ENCODE assay signal across 8 cellular contexts in the genomic region with DNA sequence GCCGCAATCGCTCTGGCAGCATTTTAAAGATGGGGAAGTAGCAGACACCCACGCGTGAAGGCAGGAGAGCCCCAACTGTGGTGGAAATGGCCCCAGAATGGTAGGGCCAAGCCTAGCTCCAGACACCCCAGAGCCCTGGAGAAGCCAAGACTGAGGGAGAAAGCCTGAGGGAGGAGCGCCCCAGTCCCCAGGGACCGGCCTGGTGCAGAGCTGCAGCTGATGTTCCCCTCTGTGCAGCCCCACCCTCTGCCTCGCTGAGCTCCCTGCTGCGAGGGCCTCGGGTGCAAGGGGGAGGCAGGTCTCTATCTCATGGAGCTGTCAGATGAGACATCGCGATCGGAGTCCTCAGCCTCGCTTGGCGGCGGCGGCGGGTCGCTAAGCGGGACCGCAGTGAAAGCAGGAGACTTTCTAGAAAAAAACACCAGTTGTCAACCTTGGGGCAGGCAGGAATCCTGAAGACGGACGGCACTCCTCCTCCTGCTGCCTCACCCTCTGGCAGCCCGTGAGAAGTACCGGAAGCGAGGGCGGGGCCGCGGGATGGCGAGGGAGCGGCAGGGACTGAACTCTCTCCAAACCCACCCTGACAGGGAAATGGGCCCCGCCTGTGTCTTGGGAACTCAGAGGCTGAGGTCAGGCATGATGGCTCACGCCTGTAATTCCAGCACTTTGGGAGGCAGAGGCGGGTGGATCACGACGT. TPM values are rescaled to one million over a fixed set of nuclear protein-coding genes. Genes with fewer than 3 reads are reported as not detected.
DNase-seq lines count a peak whose midpoint lies in the region; ATAC-seq and TF ChIP-seq lines count a peak whose summit lies in the region.

No MANE protein-coding gene starts in this region.

- dilution Hi-C loops in mammary epithelial cell (cut with HindIII; ENCODE audit: low sequenced_read_pairs): no loop called here

- CTCF ChIA-PET in mammary epithelial cell (lab: Charles Lee; ENCODE audit: low non-redundant PET): interaction anchor here (0.5 to 0.6 kb wide), 2 partner anchors 59 to 503 kb away, joined by 3 to 5 read pairs; no protein-coding TSS in a partner anchor

- H3K4me3 ChIP-seq in HUES64 (ENCODE audit: low read length) (peak overlapping the region; percentile 13; the same call in 1 of the 2 replicates), mammary epithelial cell (replicated peaks in 1 of 3; ENCODE audit: insufficient read depth in 1 of 3, low read depth in 2 of 3, low read length in 3 of 3) (peak overlapping the region in 2 of 3 experiments; percentile 23 to 31), SJCRH30 (no peak overlapping the region)

- no peaks in the 10 kb centered on the region for H3K9me3 Mint-ChIP-seq in stimulated activated memory B cell treated with anti-CD40 and anti-IgM and Interleukin-4, amounts not matched to agents 10 μg/mL and 1 μg/mL and 100 μg/mL, for 72 hours

- in situ Hi-C loops in mammary epithelial cell (cut with MboI; ENCODE audit: low sequenced_read_pairs in 2 of 2): loop anchor here (10.0 kb wide), 1 partner anchor 116 kb away; no protein-coding TSS in a partner anchor

- H3K79me2 ChIP-seq in mammary epithelial cell (ENCODE audit: insufficient read depth, low read length): peaks cover 30% of the 10 kb centered on the region

- DNase-seq in D341Med (ENCODE audit: low spot score) (peak; percentile 81), mammary epithelial cell (peak; percentile 97), kidney tubule cell (ENCODE audit: low spot score) (peak; percentile 81), SJCRH30 (no peak), NCI-H446 (lab: John Stamatoyannopoulos, UW) (no peak)

- no peaks in the 10 kb centered on the region for H3K27me3 Mint-ChIP-seq in stimulated activated memory B cell treated with anti-CD40 and anti-IgM and Interleukin-4, amounts not matched to agents 10 μg/mL and 1 μg/mL and 100 μg/mL, for 72 hours

- H3K9ac ChIP-seq in HUES64 (ENCODE audit: low read depth, low read length) (no peak overlapping the region), mammary epithelial cell (ENCODE audit: insufficient read depth, low read length) (no peak overlapping the region)

- H3K4me1 ChIP-seq in HUES64 (ENCODE audit: insufficient read depth, low read length): peaks cover 11% of the 10 kb centered on the region
- peaks cover 43% of the 10 kb centered on the region for H3K4me1 ChIP-seq in mammary epithelial cell (ENCODE audit: insufficient read depth, low read length)
- H3K4me1 ChIP-seq in SJCRH30: peaks cover 7% of the 10 kb centered on the region; the same call in 1 of the 2 replicates

- H3K27me3 ChIP-seq in HUES64 (ENCODE audit: insufficient read depth, low read length) (no peaks in the 10 kb centered on the region), mammary epithelial cell (ENCODE audit: insufficient read depth, low read length) (no peaks in the 10 kb centered on the region), SJCRH30 (no peaks in the 10 kb centered on the region)

- H3K9me3 ChIP-seq in HUES64 (ENCODE audit: insufficient read depth, low read depth, low read length) (no peaks in the 10 kb centered on the region), mammary epithelial cell (replicated peaks; ENCODE audit: insufficient read depth, low read length) (no peaks in the 10 kb centered on the region), SJCRH30 (replicated peaks) (no peaks in the 10 kb centered on the region)

- peaks cover 54% of the 10 kb centered on the region for H3K36me3 Mint-ChIP-seq in stimulated activated memory B cell treated with anti-CD40 and anti-IgM and Interleukin-4, amounts not matched to agents 10 μg/mL and 1 μg/mL and 100 μg/mL, for 72 hours

- peak overlapping the region; percentile 98 for H3K27ac Mint-ChIP-seq in stimulated activated memory B cell treated with anti-CD40 and anti-IgM and Interleukin-4, amounts not matched to agents 10 μg/mL and 1 μg/mL and 100 μg/mL, for 72 hours

- peaks cover 56% of the 10 kb centered on the region for H3K4me1 Mint-ChIP-seq in stimulated activated memory B cell treated with anti-CD40 and anti-IgM and Interleukin-4, amounts not matched to agents 10 μg/mL and 1 μg/mL and 100 μg/mL, for 72 hours

- peak; percentile 6 for ATAC-seq in SK-N-SH treated with all-trans-retinoic acid at 6 μM for 48 hours
- peak; percentile 50 for ATAC-seq in stimulated activated memory B cell treated with anti-CD40 and anti-IgM and Interleukin-4, amounts not matched to agents 10 μg/mL and 1 μg/mL and 100 μg/mL, for 72 hours

- peak overlapping the region; percentile 82 for H3K4me2 ChIP-seq in mammary epithelial cell (ENCODE audit: insufficient read depth, low read depth, low read length)

- H3K4me3 Mint-ChIP-seq in stimulated activated memory B cell treated with anti-CD40 and anti-IgM and Interleukin-4, amounts not matched to agents 10 μg/mL and 1 μg/mL and 100 μg/mL, for 72 hours: peak overlapping the region; percentile 66

- intact Hi-C loops in mammary epithelial cell (cut with micrococcal nuclease): loop anchor here (1.0 kb wide), 1 partner anchor 12 kb away; no protein-coding TSS in a partner anchor

- BruUV-seq in mammary epithelial cell (replicated peaks; lab: Mats Ljungman, UMichigan): no TSS peak

- peaks cover 14% of the 10 kb centered on the region for H4K20me1 ChIP-seq in mammary epithelial cell (ENCODE audit: insufficient read depth, low read length)

- TF ChIP-seq CTCF in mammary epithelial cell (conservative IDR thresholded peaks at IDR 0.05 in 1 of 2, IDR thresholded peaks at IDR 0.05 in 1 of 2; ENCODE audit: extremely low read depth in 1 of 2, insufficient read depth in 1 of 2, low read depth in 1 of 2, low read length in 2 of 2): peak in 1 of 2 donors; percentile 5

- no peak overlapping the region for H2AFZ ChIP-seq in mammary epithelial cell (ENCODE audit: low read depth, low read length)

- 18% methylated on average over 35 of the region's 35 CpGs for WGBS in HUES64
- 9% methylated on average over 20 of the region's 35 CpGs for WGBS in mammary epithelial cell (ENCODE audit: low coverage, missing lambda C conversion rate)

- H3K27ac ChIP-seq in HUES64 (ENCODE audit: low read depth, low read length) (peak overlapping the region; percentile 50; the same call in 1 of the 2 replicates), mammary epithelial cell (ENCODE audit: insufficient read depth, low read depth, low read length) (peak overlapping the region; percentile 64), SJCRH30 (no peak overlapping the region)

- H3K36me3 ChIP-seq in HUES64 (ENCODE audit: insufficient read depth, low read length) (peaks cover 48% of the 10 kb centered on the region), mammary epithelial cell (ENCODE audit: insufficient read depth, low read length) (peaks cover 15% of the 10 kb centered on the region), SJCRH30 (peaks cover 51% of the 10 kb centered on the region)

TF ChIP-seq in SK-N-SH treated with all-trans-retinoic acid at 6 μM for 48 hours, 23 proteins besides CTCF, POLR2A, EP300 and RAD21 (continues in another document):
- TF ChIP-seq PPARA (CRISPR knock-in tag; IDR thresholded peaks at IDR 0.05; ENCODE audit: borderline replicate concordance) (no peak), ZNF8 (CRISPR knock-in tag; IDR thresholded peaks at IDR 0.05) (no peak), ZFP30 (CRISPR knock-in tag; IDR thresholded peaks at IDR 0.05) (no peak), ZC3H10 (CRISPR knock-in tag; IDR thresholded peaks at IDR 0.05) (no peak), OSR1 (CRISPR knock-in tag; IDR thresholded peaks at IDR 0.05) (no peak), ZFP3 (CRISPR knock-in tag; IDR thresholded peaks at IDR 0.05) (no peak), ESRRG (CRISPR knock-in tag; IDR thresholded peaks at IDR 0.05) (no peak), SNAI2 (CRISPR knock-in tag; IDR thresholded peaks at IDR 0.05) (no peak), ARNTL (CRISPR knock-in tag; IDR thresholded peaks at IDR 0.05; ENCODE audit: borderline replicate concordance, low read depth) (no peak)
- TF ChIP-seq, protein P1, sequence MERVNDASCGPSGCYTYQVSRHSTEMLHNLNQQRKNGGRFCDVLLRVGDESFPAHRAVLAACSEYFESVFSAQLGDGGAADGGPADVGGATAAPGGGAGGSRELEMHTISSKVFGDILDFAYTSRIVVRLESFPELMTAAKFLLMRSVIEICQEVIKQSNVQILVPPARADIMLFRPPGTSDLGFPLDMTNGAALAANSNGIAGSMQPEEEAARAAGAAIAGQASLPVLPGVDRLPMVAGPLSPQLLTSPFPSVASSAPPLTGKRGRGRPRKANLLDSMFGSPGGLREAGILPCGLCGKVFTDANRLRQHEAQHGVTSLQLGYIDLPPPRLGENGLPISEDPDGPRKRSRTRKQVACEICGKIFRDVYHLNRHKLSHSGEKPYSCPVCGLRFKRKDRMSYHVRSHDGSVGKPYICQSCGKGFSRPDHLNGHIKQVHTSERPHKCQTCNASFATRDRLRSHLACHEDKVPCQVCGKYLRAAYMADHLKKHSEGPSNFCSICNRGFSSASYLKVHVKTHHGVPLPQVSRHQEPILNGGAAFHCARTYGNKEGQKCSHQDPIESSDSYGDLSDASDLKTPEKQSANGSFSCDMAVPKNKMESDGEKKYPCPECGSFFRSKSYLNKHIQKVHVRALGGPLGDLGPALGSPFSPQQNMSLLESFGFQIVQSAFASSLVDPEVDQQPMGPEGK (CRISPR knock-in tag; IDR thresholded peaks at IDR 0.05; ENCODE audit: borderline replicate concordance): no peak

RNA-seq across cellular contexts. Expression of a gene that starts 6.0 kb away (rescaled TPM):
- polyA plus RNA-seq in HUES64 (2013, experiment 1 of 2): 5,269 TPM
- polyA plus RNA-seq in HUES64 (2013, experiment 2 of 2): 5,160 TPM
- total RNA-seq in mammary epithelial cell: over 10,000 TPM in 1 of 2 donors, 1,000 to 10,000 TPM in 1; 6,493 to 13,434 TPM
- 20,785 TPM for polyA plus RNA-seq in mammary epithelial cell
- 16,557 TPM for polyA minus RNA-seq in mammary epithelial cell
- 4,776 and 4,843 TPM in 2 replicates for total RNA-seq in SJCRH30 (2014; rRNA removed; shearing (Covaris generic))

RNA-seq across cellular contexts. Expression of a gene that starts 15.5 kb away (rescaled TPM):
- polyA plus RNA-seq in HUES64 (2013, experiment 1 of 2): 9.0 TPM
- polyA plus RNA-seq in HUES64 (2013, experiment 2 of 2): 8.5 TPM
- total RNA-seq in mammary epithelial cell: 1 to 10 TPM; 1.9 to 2.2 TPM
- 3.0 TPM for polyA plus RNA-seq in mammary epithelial cell
- 0.26 TPM for polyA minus RNA-seq in mammary epithelial cell
- total RNA-seq in SJCRH30 (2014; rRNA removed; shearing (Covaris generic)): 10.3 and 13.8 TPM in 2 replicates

RNA-seq across cellular contexts. Expression of a gene that starts 27.8 kb away (rescaled TPM):
- 61.9 TPM for polyA plus RNA-seq in HUES64 (2013, experiment 1 of 2)
- 59.0 TPM for polyA plus RNA-seq in HUES64 (2013, experiment 2 of 2)
- total RNA-seq in mammary epithelial cell: 10 to 100 TPM; 29.5 to 84.2 TPM
- polyA plus RNA-seq in mammary epithelial cell: 62.7 TPM
- polyA minus RNA-seq in mammary epithelial cell: 80.8 TPM
- total RNA-seq in SJCRH30 (2014; rRNA removed; shearing (Covaris generic)): 63.8 and 67.7 TPM in 2 replicates

RNA-seq across cellular contexts. Expression of a gene that starts 46.4 kb away (rescaled TPM):
- polyA plus RNA-seq in HUES64 (2013, experiment 1 of 2): 66.6 TPM
- 80.5 TPM for polyA plus RNA-seq in HUES64 (2013, experiment 2 of 2)
- 10 to 100 TPM; 17.8 to 53.7 TPM for total RNA-seq in mammary epithelial cell
- 60.4 TPM for polyA plus RNA-seq in mammary epithelial cell
- polyA minus RNA-seq in mammary epithelial cell: 156 TPM
- total RNA-seq in SJCRH30 (2014; rRNA removed; shearing (Covaris generic)): 215 and 218 TPM in 2 replicates

RNA-seq across cellular contexts. Expression of a gene that starts 47.3 kb away (rescaled TPM):
- polyA plus RNA-seq in HUES64 (2013, experiment 1 of 2): 233 TPM
- 231 TPM for polyA plus RNA-seq in HUES64 (2013, experiment 2 of 2)
- total RNA-seq in mammary epithelial cell: 100 to 1,000 TPM in 1 of 2 donors, 10 to 100 TPM in 1; 51.7 to 192 TPM
- 124 TPM for polyA plus RNA-seq in mammary epithelial cell
- 18.7 TPM for polyA minus RNA-seq in mammary epithelial cell
- 200 and 208 TPM in 2 replicates for total RNA-seq in SJCRH30 (2014; rRNA removed; shearing (Covaris generic))

Comparison
In these comparisons a context has a peak if more than half of its experiments do, and no peak if none do; other contexts are left out.
1. DNase-seq: peak in D341Med (single experiment), mammary epithelial cell (single experiment) and kidney tubule cell (single experiment); none in SJCRH30 (0 of 2) and NCI-H446 (0 of 2).